In genomic region chr10:132346806-132347205, GRCh38 we compare ENCODE assay signal across 2 cellular contexts.
TF ChIP-seq lines count a peak whose summit lies in the region.

No MANE protein-coding gene starts in this region.

TF ChIP-seq in GM23338, 12 proteins besides CTCF, POLR2A, EP300 and RAD21:
- TF ChIP-seq STAT1 (IDR thresholded peaks at IDR 0.05; ENCODE audit: unreplicated experiment) (no peak), JUNB (IDR thresholded peaks at IDR 0.05; ENCODE audit: unreplicated experiment) (no peak), CREB1 (CRISPR knock-in tag; IDR thresholded peaks at IDR 0.05; ENCODE audit: low read depth) (no peak), ZNF462 (CRISPR knock-in tag; IDR thresholded peaks at IDR 0.05) (no peak), REST (IDR thresholded peaks at IDR 0.05; ENCODE audit: unreplicated experiment) (no peak), ETS1 (IDR thresholded peaks at IDR 0.05) (no peak), EZH2phosphoT487 (IDR thresholded peaks at IDR 0.05; ENCODE audit: unreplicated experiment) (no peak), ZNF114 (CRISPR knock-in tag; IDR thresholded peaks at IDR 0.05) (no peak), POLR2AphosphoS5 (IDR thresholded peaks at IDR 0.05; ENCODE audit: low read depth) (no peak), ZNF331 (CRISPR knock-in tag; IDR thresholded peaks at IDR 0.05; ENCODE audit: low read depth) (no peak), EZH2 (IDR thresholded peaks at IDR 0.05; ENCODE audit: low read depth, unreplicated experiment) (no peak), NANOG (IDR thresholded peaks at IDR 0.05; ENCODE audit: borderline replicate concordance) (no peak)

TF ChIP-seq in HepG2, 621 proteins besides CTCF, POLR2A, EP300 and RAD21:
- TF ChIP-seq ZNF644 (CRISPR knock-in tag; IDR thresholded peaks at IDR 0.05; ENCODE audit: low read depth), result no peak
- no peak for TF ChIP-seq SAP130 (CRISPR knock-in tag; IDR thresholded peaks at IDR 0.05; ENCODE audit: low read depth)
- no peak for TF ChIP-seq ELF4 (CRISPR knock-in tag; IDR thresholded peaks at IDR 0.05; ENCODE audit: borderline replicate concordance)
- TF ChIP-seq RFX3 (CRISPR knock-in tag; IDR thresholded peaks at IDR 0.05), result no peak
- TF ChIP-seq HOXD1 (CRISPR knock-in tag; IDR thresholded peaks at IDR 0.05), result no peak
- TF ChIP-seq RBAK (CRISPR knock-in tag; IDR thresholded peaks at IDR 0.05), result no peak
- TF ChIP-seq SPEN (CRISPR knock-in tag; IDR thresholded peaks at IDR 0.05; ENCODE audit: low read depth), result no peak
- TF ChIP-seq ZNF451 (CRISPR knock-in tag; IDR thresholded peaks at IDR 0.05), result no peak
- TF ChIP-seq RORA (CRISPR knock-in tag; IDR thresholded peaks at IDR 0.05), result no peak
- no peak for TF ChIP-seq ZNF619 (CRISPR knock-in tag; IDR thresholded peaks at IDR 0.05)
TF ChIP-seq in HepG2: peak in this region for 0.
